11 cellular contexts compared by ENCODE assay signal in genomic region chr5:127820910-127821553, GRCh38.
DNase-seq lines count a peak whose midpoint lies in the region; ATAC-seq, FAIRE-seq and TF ChIP-seq lines count a peak whose summit lies in the region.
"Had no signal": no experiment of that assay in that cellular context is flagged by ENCODE, and none has a peak within 500 bp of the region (broad histone marks: within the 10 kb centered on the region; RNA-seq: fewer than 3 reads in every experiment).

No MANE protein-coding gene starts in this region.

- 0% methylated on average over 2 of the region's 2 CpGs for WGBS in GM12878 (ENCODE audit: insufficient coverage, insufficient replicate concordance, low lambda C conversion rate, missing lambda C conversion rate)
- 57 to 100% methylated on average over 1 to 2 of the region's 2 CpGs for WGBS in endodermal cell (ENCODE audit: insufficient coverage in 1 of 2, insufficient read length in 1 of 2), 2 experiments

- no peaks in the 10 kb centered on the region for H3K79me2 ChIP-seq in GM12878 (ENCODE audit: control insufficient read depth, insufficient read depth, low read length)

- POLR2A ChIA-PET in GM12878 (lab: Charles Lee) = no interaction called here

- H3K27ac Mint-ChIP-seq in endodermal cell = no peak overlapping the region
- H3K27ac Mint-ChIP-seq: activated naive CD4-positive, alpha-beta T cell treated with anti-CD3 and anti-CD28 coated beads, Interleukin-2, amount 50 U/mL, for 72 hours had no signal

- no peak for TF ChIP-seq POLR2A in GM12878 (IDR thresholded peaks at IDR 0.05; ENCODE audit: low read depth, low read length)

- H2AFZ ChIP-seq in GM12878 (ENCODE audit: control insufficient read depth, low read depth, low read length) = no peak overlapping the region

- H3K36me3 ChIP-seq in GM12878 (ENCODE audit: control insufficient read depth in 2 of 2, insufficient read depth in 2 of 2, low read length in 1 of 2) = no peaks in the 10 kb centered on the region
- H3K36me3 ChIP-seq in endodermal cell (ENCODE audit: control insufficient read depth, insufficient read depth, low read length) = no peaks in the 10 kb centered on the region
- H3K36me3 ChIP-seq: neutrophil had no signal

- no peak overlapping the region for H3K4me2 ChIP-seq in GM12878 (ENCODE audit: control insufficient read depth, insufficient read depth)

- TF ChIP-seq CTCF in GM12878 (IDR thresholded peaks at IDR 0.05 in 2 of 3, conservative IDR thresholded peaks at IDR 0.05 in 1 of 3; ENCODE audit: control insufficient read depth in 2 of 3, extremely low read depth in 1 of 3, insufficient read depth in 1 of 3, low read depth in 3 of 3, low read length in 3 of 3) (no peak), endodermal cell (conservative IDR thresholded peaks at IDR 0.05) (no peak)

- SMC1A ChIA-PET in GM12878 (lab: Charles Lee; ENCODE audit: uncharacterized antibody, unreplicated experiment) = interaction anchor here (0.6 to 2.0 kb wide), 20 partner anchors 9 to 366 kb away, joined by 3 to 9 read pairs (median 4); no protein-coding TSS in a partner anchor

- no peaks in the 10 kb centered on the region for H3K4me1 Mint-ChIP-seq in endodermal cell

- no peak overlapping the region for H3K4me3 Mint-ChIP-seq in endodermal cell

- intact Hi-C loops in GM12878 (cut with micrococcal nuclease; ENCODE audit: unreplicated experiment) = no loop called here

- H3K27me3 Mint-ChIP-seq in endodermal cell (ENCODE audit: insufficient read depth) = no peaks in the 10 kb centered on the region

- TF ChIP-seq EP300 in GM12878 (IDR thresholded peaks at IDR 0.05; ENCODE audit: borderline replicate concordance in 1 of 2, control insufficient read depth in 1 of 2, low read depth in 2 of 2, low read length in 2 of 2) = no peak

- peak; percentile 49 for DNase-seq in COLO668 (lab: John Stamatoyannopoulos, UW; ENCODE audit: unreplicated experiment)
- peak; percentile 57 for DNase-seq in GM12878 (ENCODE audit: low read depth, low spot score)
- no peak for DNase-seq in AG20443 (ENCODE audit: low spot score)
- DNase-seq in SIG-M5 (lab: John Stamatoyannopoulos, UW) = no peak
- DNase-seq in CD1c-positive myeloid dendritic cell (ENCODE audit: extremely low spot score) = no peak
- DNase-seq in endodermal cell = no peak
- DNase-seq: C1 segment of cervical spinal cord had no signal

- no peaks in the 10 kb centered on the region for H3K9me3 Mint-ChIP-seq in endodermal cell
- H3K9me3 Mint-ChIP-seq: activated naive CD4-positive, alpha-beta T cell treated with anti-CD3 and anti-CD28 coated beads, Interleukin-2, amount 50 U/mL, for 72 hours had no signal

- H3K9me3 ChIP-seq in GM12878 (replicated peaks; ENCODE audit: control insufficient read depth, insufficient read depth, low read length) (no peaks in the 10 kb centered on the region), endodermal cell (ENCODE audit: control insufficient read depth, low read length) (no peaks in the 10 kb centered on the region)
- H3K9me3 ChIP-seq: neutrophil had no signal

- no TSS peak for BruUV-seq in GM12878 (replicated peaks; lab: Mats Ljungman, UMichigan)

- H3K9ac ChIP-seq in GM12878 (ENCODE audit: control insufficient read depth, insufficient read depth, low read length) (no peak overlapping the region), endodermal cell (ENCODE audit: extremely low read depth, low read length, poor library complexity, severe bottlenecking) (no peak overlapping the region)

- no peaks in the 10 kb centered on the region for H3K36me3 Mint-ChIP-seq in endodermal cell (ENCODE audit: low read depth)
- H3K36me3 Mint-ChIP-seq: activated naive CD4-positive, alpha-beta T cell treated with anti-CD3 and anti-CD28 coated beads, Interleukin-2, amount 50 U/mL, for 72 hours had no signal

- H4K20me1 ChIP-seq in GM12878 (ENCODE audit: control insufficient read depth, insufficient read depth) = no peaks in the 10 kb centered on the region

- FAIRE-seq in GM12878 (lab: Jason Lieb, UNC) = no peak

- H3K27ac ChIP-seq in GM12878 (ENCODE audit: control insufficient read depth, insufficient read depth) (no peak overlapping the region), endodermal cell (ENCODE audit: low read depth, low read length) (no peak overlapping the region)
- H3K27ac ChIP-seq: neutrophil had no signal

- H3K4me1 ChIP-seq in GM12878 (ENCODE audit: control insufficient read depth, insufficient read depth, low read length) (no peaks in the 10 kb centered on the region), endodermal cell (ENCODE audit: control insufficient read depth, insufficient read depth, low read length) (no peaks in the 10 kb centered on the region)

- TF ChIP-seq RAD21 in GM12878 (IDR thresholded peaks at IDR 0.05; ENCODE audit: insufficient read depth, low read depth, low read length) = no peak

- CTCF ChIA-PET in GM12878 (lab: Yijun Ruan, JAX) = interaction anchor here (0.7 to 1.6 kb wide), 9 partner anchors 13 to 674 kb away, joined by 3 to 5 read pairs (median 3); no protein-coding TSS in a partner anchor

- RAD21 ChIA-PET in GM12878 (lab: Charles Lee; ENCODE audit: unreplicated experiment) = interaction anchor here (1.0 to 1.4 kb wide), 5 partner anchors 11 to 259 kb away, joined by 3 to 5 read pairs (median 3); no protein-coding TSS in a partner anchor

- H3K4me3 ChIP-seq in GM12878 = no peak overlapping the region
- no peak overlapping the region for H3K4me3 ChIP-seq in endodermal cell (ENCODE audit: low read length)

- ATAC-seq in GM19455 (IDR thresholded peaks at IDR 0.05; ENCODE audit: unreplicated experiment) (peak; percentile 52), HG03135 (IDR thresholded peaks at IDR 0.05; ENCODE audit: unreplicated experiment) (peak; percentile 93), GM12878 (peak; percentile 89)

- H3K27me3 ChIP-seq in GM12878 (replicated peaks in 1 of 2; ENCODE audit: control insufficient read depth in 2 of 2, insufficient read depth in 2 of 2, low read length in 1 of 2) (no peaks in the 10 kb centered on the region), endodermal cell (ENCODE audit: control insufficient read depth, insufficient read depth, low read length, poor library complexity, severe bottlenecking) (no peaks in the 10 kb centered on the region)
- H3K27me3 ChIP-seq: neutrophil had no signal

- in situ Hi-C loops in GM12878 (cut with MboI) = no loop called here

TF ChIP-seq in GM12878, 131 proteins besides CTCF, POLR2A, EP300 and RAD21:
- TF ChIP-seq NFIC (IDR thresholded peaks at IDR 0.05; ENCODE audit: low read depth, low read length) (no peak), PBX3 (IDR thresholded peaks at IDR 0.05; ENCODE audit: insufficient replicate concordance, low read depth, low read length) (peak; percentile 14), IKZF2 (IDR thresholded peaks at IDR 0.05) (peak in 1 of 2 experiments; percentile 13; a peak in 1 of 4 replicates), PRDM15 (CRISPR knock-in tag; IDR thresholded peaks at IDR 0.05) (no peak), IKZF1 (conservative IDR thresholded peaks at IDR 0.05) (0 out of 2 replicates have a peak, but pooled peaks have one; percentile 25)

Comparison
In these comparisons a context has a peak if more than half of its experiments do, and no peak if none do; other contexts are left out.
1. DNase-seq: peak in COLO668 (single experiment) and GM12878 (single experiment); none in AG20443 (single experiment), SIG-M5 (single experiment), CD1c-positive myeloid dendritic cell (single experiment) and endodermal cell (single experiment).
2. Peak in every context shown above with its lines, with median percentiles within 50 percentile points of each other: ATAC-seq.